ENCODE assay signal across 7 cellular contexts in genomic region chr11:133955091-133955846, GRCh38. TPM values are rescaled to one million over a fixed set of nuclear protein-coding genes. Genes with fewer than 3 reads are reported as not detected.
A peak's percentile ranks its signal among the peaks of the same experiment; 100 is the strongest.
DNase-seq lines count a peak whose midpoint lies in the region; ATAC-seq lines count a peak whose summit lies in the region.

No MANE protein-coding gene starts in this region.

- peak; percentile 55 for DNase-seq in NCI-H69 (lab: John Stamatoyannopoulos, UW)
- DNase-seq in activated naive CD4-positive, alpha-beta T cell treated with anti-CD3 and anti-CD28 coated beads, Interleukin-2, amount 50 U/mL, for 72 hours (ENCODE audit: low spot score in 2 of 2): peak; percentile 34 to 81
- peak; percentile 48 to 71 for DNase-seq in left colon
- DNase-seq in stimulated activated naive CD4-positive, alpha-beta T cell treated with Interleukin-2 at 50 U/mL for 16 hours (lab: John Stamatoyannopoulos, UW): peak; percentile 25
- no peak for DNase-seq in GF-D8 (lab: John Stamatoyannopoulos, UW)
- DNase-seq in iPS-NIHi11 (ENCODE audit: low spot score): no peak

- peak; percentile 21 to 53 for ATAC-seq in activated naive CD4-positive, alpha-beta T cell treated with anti-CD3 and anti-CD28 coated beads, Interleukin-2, amount 50 U/mL, for 72 hours
- ATAC-seq in left colon (no peak), GM21526 (IDR thresholded peaks at IDR 0.05; ENCODE audit: low FRiP score, unreplicated experiment) (no peak)

- H3K36me3 Mint-ChIP-seq in activated naive CD4-positive, alpha-beta T cell treated with anti-CD3 and anti-CD28 coated beads, Interleukin-2, amount 50 U/mL, for 72 hours: peaks cover 11 to 16% of the 10 kb centered on the region in 2 donors

- intact Hi-C loops in left colon (cut with DNase I, micrococcal nuclease): no loop called here

- H3K9me3 Mint-ChIP-seq in activated naive CD4-positive, alpha-beta T cell treated with anti-CD3 and anti-CD28 coated beads, Interleukin-2, amount 50 U/mL, for 72 hours: no peaks in the 10 kb centered on the region

- H3K27ac Mint-ChIP-seq in activated naive CD4-positive, alpha-beta T cell treated with anti-CD3 and anti-CD28 coated beads, Interleukin-2, amount 50 U/mL, for 72 hours: peak overlapping the region; percentile 11 to 93

RNA-seq across cellular contexts. Expression of gene IGSF9B, which starts 1.5 kb away (rescaled TPM):
- 100 to 1,000 TPM; 119 TPM for total RNA-seq in activated naive CD4-positive, alpha-beta T cell treated with anti-CD3 and anti-CD28 coated beads, Interleukin-2, amount 50 U/mL, for 72 hours
- 1 to 10 TPM; 2.3 to 4.4 TPM for total RNA-seq in left colon

Comparison
In these comparisons a context has a peak if more than half of its experiments do, and no peak if none do; other contexts are left out.
1. DNase-seq: peak in NCI-H69 (single experiment), activated naive CD4-positive, alpha-beta T cell treated with anti-CD3 and anti-CD28 coated beads, Interleukin-2, amount 50 U/mL, for 72 hours (2 of 2), left colon (2 of 2) and stimulated activated naive CD4-positive, alpha-beta T cell treated with Interleukin-2 at 50 U/mL for 16 hours (single experiment); none in GF-D8 (single experiment) and iPS-NIHi11 (single experiment).
2. ATAC-seq: peak in activated naive CD4-positive, alpha-beta T cell treated with anti-CD3 and anti-CD28 coated beads, Interleukin-2, amount 50 U/mL, for 72 hours (2 of 2); none in left colon (single experiment) and GM21526 (single experiment).
3. RNA of gene IGSF9B, which starts 1.5 kb away (total RNA-seq): 119 TPM in activated naive CD4-positive, alpha-beta T cell treated with anti-CD3 and anti-CD28 coated beads, Interleukin-2, amount 50 U/mL, for 72 hours; 2.3 to 4.4 TPM in left colon; every median in the first group is over 10 times any median in the second.